Comparison of ENCODE assay signal across 17 cellular contexts in genomic region chr1:46196609-46197008, GRCh38. TPM values are rescaled to one million over a fixed set of nuclear protein-coding genes. Genes with fewer than 3 reads are reported as not detected.
DNase-seq lines count a peak whose midpoint lies in the region; ATAC-seq, FAIRE-seq and TF ChIP-seq lines count a peak whose summit lies in the region.
"Had no signal": no experiment of that assay in that cellular context is flagged by ENCODE, and none has a peak within 500 bp of the region (broad histone marks: within the 10 kb centered on the region; RNA-seq: fewer than 3 reads in every experiment).

No MANE protein-coding gene starts in this region.

- H3K27ac ChIP-seq in A549: no peak overlapping the region
- H3K27ac ChIP-seq in CD4-positive, CD25-positive, alpha-beta regulatory T cell (ENCODE audit: insufficient read depth, low read length, poor library complexity, severe bottlenecking): no peak overlapping the region
- no peak overlapping the region for H3K27ac ChIP-seq in PC-9
- H3K27ac ChIP-seq: foreskin keratinocyte had no signal

- H3K79me2 ChIP-seq in PC-9 (ENCODE audit: low read depth): peaks cover 15% of the 10 kb centered on the region

- no peak overlapping the region for H2AFZ ChIP-seq in PC-9

- H3K27me3 Mint-ChIP-seq in CD4-positive, CD25-positive, alpha-beta regulatory T cell: no peaks in the 10 kb centered on the region
- no peaks in the 10 kb centered on the region for H3K27me3 Mint-ChIP-seq in naive B cell

- H3K27ac Mint-ChIP-seq in CD4-positive, CD25-positive, alpha-beta regulatory T cell: peak overlapping the region in 1 of 3 donors; percentile 75
- H3K27ac Mint-ChIP-seq in naive B cell: peak overlapping the region in 1 of 6 donors; percentile 88

- BruUV-seq in PC-9 (replicated peaks; lab: Mats Ljungman, UMichigan): no TSS peak

- no peak for TF ChIP-seq EP300 in A549 (IDR thresholded peaks at IDR 0.05)

- TF ChIP-seq POLR2A in A549 (IDR thresholded peaks at IDR 0.05; ENCODE audit: low read length): no peak

- H3K4me2 ChIP-seq in A549 (peak overlapping the region; percentile 99), PC-9 (no peak overlapping the region)

- TF ChIP-seq RAD21 in A549 (conservative IDR thresholded peaks at IDR 0.05 in 1 of 2, IDR thresholded peaks at IDR 0.05 in 1 of 2): no peak

- peak overlapping the region; percentile 93 for H3K9ac ChIP-seq in adipocyte (ENCODE audit: low read length)

- peak overlapping the region in 3 of 4 donors; percentile 70 to 90 (median 85) for H3K4me3 Mint-ChIP-seq in CD4-positive, CD25-positive, alpha-beta regulatory T cell
- peak overlapping the region in 5 of 8 donors; percentile 70 to 85 (median 83) for H3K4me3 Mint-ChIP-seq in naive B cell

- FAIRE-seq in A549 (lab: Jason Lieb, UNC): no peak

- peaks cover 9% of the 10 kb centered on the region; the same call in 1 of the 3 replicates for H3K4me1 ChIP-seq in A549
- peaks cover 22% of the 10 kb centered on the region for H3K4me1 ChIP-seq in CD4-positive, CD25-positive, alpha-beta regulatory T cell (ENCODE audit: control insufficient read depth, insufficient read depth, low read length, poor library complexity, severe bottlenecking)
- peaks cover 38% of the 10 kb centered on the region for H3K4me1 ChIP-seq in adipocyte (ENCODE audit: control insufficient read depth, insufficient read depth, low read length)
- peaks cover 14% of the 10 kb centered on the region for H3K4me1 ChIP-seq in PC-9 (replicated peaks; ENCODE audit: insufficient read depth)

- no peaks in the 10 kb centered on the region for H3K9me2 ChIP-seq in PC-9 (ENCODE audit: insufficient read depth)

- H3K9me3 Mint-ChIP-seq in CD4-positive, CD25-positive, alpha-beta regulatory T cell: no peaks in the 10 kb centered on the region
- no peaks in the 10 kb centered on the region for H3K9me3 Mint-ChIP-seq in naive B cell

- no peak for TF ChIP-seq CTCF in A549 (IDR thresholded peaks at IDR 0.05)
- TF ChIP-seq CTCF in PC-9 (conservative IDR thresholded peaks at IDR 0.05): no peak

- peaks cover 16% of the 10 kb centered on the region for H3K36me3 Mint-ChIP-seq in CD4-positive, CD25-positive, alpha-beta regulatory T cell
- H3K36me3 Mint-ChIP-seq in naive B cell: peaks cover 0 to 20% of the 10 kb centered on the region in 2 donors

- H3F3A ChIP-seq in PC-9 (ENCODE audit: insufficient read depth, low read depth): peaks cover 50% of the 10 kb centered on the region

- CTCF ChIA-PET in A549 (lab: Yijun Ruan, JAX) (interaction anchor here (1.5 kb wide), 1 partner anchor 27 kb away, joined by 6 read pairs; no protein-coding TSS in a partner anchor), PC-9 (lab: Charles Lee) (interaction anchor here (1.7 kb wide), 1 partner anchor 15 kb away, joined by 7 read pairs; no protein-coding TSS in a partner anchor)

- no peak for DNase-seq in A549 (ENCODE audit: low read depth in 1 of 2, low spot score in 1 of 2)
- DNase-seq in CD4-positive, CD25-positive, alpha-beta regulatory T cell: no peak
- no peak for DNase-seq in adipocyte (ENCODE audit: low read depth)
- DNase-seq in naive B cell: no peak
- no peak for DNase-seq in PC-9
- DNase-seq in UCSD-AML1 (lab: John Stamatoyannopoulos, UW; ENCODE audit: unreplicated experiment): no peak
- no peak for DNase-seq in left cardiac atrium
- DNase-seq: foreskin keratinocyte, midbrain, NCI-H2081 had no signal

- ATAC-seq in A549: no peak
- no peak for ATAC-seq in CD4-positive, CD25-positive, alpha-beta regulatory T cell (ENCODE audit: low read depth in 2 of 2)
- no peak for ATAC-seq in naive B cell (ENCODE audit: low read depth in 2 of 2)
- no peak for ATAC-seq in HG02852 (IDR thresholded peaks at IDR 0.05; ENCODE audit: unreplicated experiment)
- ATAC-seq in left cardiac atrium: no peak
- ATAC-seq: foreskin keratinocyte had no signal

- H3K9me3 ChIP-seq in A549 (no peaks in the 10 kb centered on the region), adipocyte (ENCODE audit: control insufficient read depth, low read length) (no peaks in the 10 kb centered on the region), PC-9 (ENCODE audit: insufficient read depth, low read depth) (no peaks in the 10 kb centered on the region)
- H3K9me3 ChIP-seq in CD4-positive, CD25-positive, alpha-beta regulatory T cell (ENCODE audit: control insufficient read depth in 2 of 2, low read length in 2 of 2): no peaks in the 10 kb centered on the region
- H3K9me3 ChIP-seq: prostate gland had no signal

- intact Hi-C loops in PC-9 (cut with micrococcal nuclease; ENCODE audit: unreplicated experiment) (no loop called here), left cardiac atrium (cut with DNase I) (no loop called here)

- no peaks in the 10 kb centered on the region for H3K27me3 ChIP-seq in CD4-positive, CD25-positive, alpha-beta regulatory T cell (ENCODE audit: control insufficient read depth, insufficient read depth, low read length)
- no peaks in the 10 kb centered on the region for H3K27me3 ChIP-seq in adipocyte (replicated peaks; ENCODE audit: control insufficient read depth, insufficient read depth, low read length)
- H3K27me3 ChIP-seq in PC-9 (ENCODE audit: insufficient read depth, low read depth): no peaks in the 10 kb centered on the region
- H3K27me3 ChIP-seq: foreskin keratinocyte had no signal

- no peak overlapping the region for H3K4me3 ChIP-seq in A549
- H3K4me3 ChIP-seq in CD4-positive, CD25-positive, alpha-beta regulatory T cell (ENCODE audit: low read depth, low read length): no peak overlapping the region
- H3K4me3 ChIP-seq in adipocyte (ENCODE audit: low read length): no peak overlapping the region
- H3K4me3 ChIP-seq in PC-9: no peak overlapping the region

- POLR2A ChIA-PET in A549 (lab: Yijun Ruan, JAX) (no interaction called here), PC-9 (lab: Charles Lee; ENCODE audit: unreplicated experiment) (interaction anchor here (0.6 kb wide), 2 partner anchors 15 to 510 kb away, joined by 3 read pairs; partner anchors contain the start of gene GPBP1L1)

- 94% methylated on average over 6 of the region's 9 CpGs for WGBS in A549 (ENCODE audit: missing lambda C conversion rate)

- H4K20me1 ChIP-seq in PC-9 (ENCODE audit: insufficient read depth): no peaks in the 10 kb centered on the region

- peaks cover 25% of the 10 kb centered on the region for H3K36me3 ChIP-seq in CD4-positive, CD25-positive, alpha-beta regulatory T cell (ENCODE audit: control insufficient read depth, insufficient read depth, low read length)
- H3K36me3 ChIP-seq in adipocyte (ENCODE audit: control insufficient read depth, insufficient read depth, low read length, severe bottlenecking) (peaks cover 39% of the 10 kb centered on the region), PC-9 (ENCODE audit: low read depth) (peaks cover 5% of the 10 kb centered on the region; the same call in 1 of the 2 replicates)

- H3K4me1 Mint-ChIP-seq in CD4-positive, CD25-positive, alpha-beta regulatory T cell: peaks cover 4 to 32% (median 19%) of the 10 kb centered on the region in 4 donors
- peaks cover 8 to 30% (median 11%) of the 10 kb centered on the region in 3 donors for H3K4me1 Mint-ChIP-seq in naive B cell

RNA-seq across cellular contexts. Expression of gene POMGNT1, which starts 1.6 kb away (rescaled TPM):
- polyA plus RNA-seq in A549 (2011; rRNA removed) (33.5 and 39.5 TPM in 2 replicates), A549 (2017; fragmentation: RNase III; extraction: RNeasy Plus Mini Kit Qiagen cat#74134 plus additional on column Dnase treatment) (32.4 to 33.4 TPM (median 33.1 TPM) in 3 replicates), naive B cell (ENCODE audit: low read depth in 6 of 6) (10 to 100 TPM in 5 of 6 donors, 1 to 10 TPM in 1; 4.2 to 26.6 (median 20.0) TPM)
- polyA plus RNA-seq in A549 (2012; cell fraction: cytosol; rRNA removed): 44.3 and 53.4 TPM in 2 replicates
- 67.7 and 76.5 TPM in 2 replicates for polyA plus RNA-seq in A549 (2012; cell fraction: nucleus; rRNA removed)
- polyA minus RNA-seq in A549 (2011; rRNA and poly(A)+ RNA removed): 51.7 and 54.5 TPM in 2 replicates
- 32.5 TPM for total RNA-seq in CD4-positive, CD25-positive, alpha-beta regulatory T cell
- 10 to 100 TPM; 28.9 to 35.8 (median 32.5) TPM for polyA plus RNA-seq in CD4-positive, CD25-positive, alpha-beta regulatory T cell
- total RNA-seq in PC-9 (2021) (82.6 and 97.4 TPM in 2 replicates), left cardiac atrium (100 to 1,000 TPM in 1 of 2 donors, 10 to 100 TPM in 1; 82.8 to 106 TPM)

RNA-seq across cellular contexts. Expression of gene LURAP1, which starts 6.5 kb away (rescaled TPM):
- not detected in 2 replicates for polyA plus RNA-seq in A549 (2011; rRNA removed)
- not detected in 2 replicates for polyA plus RNA-seq in A549 (2012; cell fraction: cytosol; rRNA removed)
- polyA plus RNA-seq in A549 (2012; cell fraction: nucleus; rRNA removed): not detected in 2 replicates
- not detected in 3 replicates for polyA plus RNA-seq in A549 (2017; fragmentation: RNase III; extraction: RNeasy Plus Mini Kit Qiagen cat#74134 plus additional on column Dnase treatment)
- not detected in 2 replicates for polyA minus RNA-seq in A549 (2011; rRNA and poly(A)+ RNA removed)
- not detected for total RNA-seq in CD4-positive, CD25-positive, alpha-beta regulatory T cell
- not detected for polyA plus RNA-seq in CD4-positive, CD25-positive, alpha-beta regulatory T cell
- not detected for polyA plus RNA-seq in naive B cell (ENCODE audit: low read depth in 6 of 6)
- 0.57 TPM in 1 of 2 replicates, not detected in the other for total RNA-seq in PC-9 (2021)
- total RNA-seq in left cardiac atrium: 1 to 10 TPM; 4.4 to 4.5 TPM

RNA-seq across cellular contexts. Expression of gene P3R3URF, which starts 20.3 kb away (rescaled TPM):
- polyA plus RNA-seq in A549 (2011; rRNA removed) (not detected in 2 replicates), A549 (2017; fragmentation: RNase III; extraction: RNeasy Plus Mini Kit Qiagen cat#74134 plus additional on column Dnase treatment) (not detected in 3 replicates), naive B cell (ENCODE audit: low read depth in 6 of 6) (not detected)
- not detected in 2 replicates for polyA plus RNA-seq in A549 (2012; cell fraction: cytosol; rRNA removed)
- not detected in 2 replicates for polyA plus RNA-seq in A549 (2012; cell fraction: nucleus; rRNA removed)
- not detected in 2 replicates for polyA minus RNA-seq in A549 (2011; rRNA and poly(A)+ RNA removed)
- total RNA-seq in CD4-positive, CD25-positive, alpha-beta regulatory T cell: not detected
- not detected for polyA plus RNA-seq in CD4-positive, CD25-positive, alpha-beta regulatory T cell
- total RNA-seq in PC-9 (2021) (not detected in 2 replicates), left cardiac atrium (not detected)
- total RNA-seq: bronchial epithelial cell; foreskin keratinocyte; G401; prostate gland; RPMI7951; T-helper 2 cell treated with Interferon-gamma antibody and Interleukin-4, amounts not matched to agents 100 ng/mL and 5 ng/mL, for 36 hours had no signal
- polyA plus RNA-seq: foreskin keratinocyte, thymus had no signal

RNA-seq across cellular contexts. Expression of gene TSPAN1, which starts 21.7 kb away (rescaled TPM):
- polyA plus RNA-seq in A549 (2011; rRNA removed): 2.1 and 3.1 TPM in 2 replicates
- 1.6 TPM in 2 replicates for polyA plus RNA-seq in A549 (2012; cell fraction: cytosol; rRNA removed)
- 2.3 and 2.6 TPM in 2 replicates for polyA plus RNA-seq in A549 (2012; cell fraction: nucleus; rRNA removed)
- 1.8 to 3.1 TPM (median 2.1 TPM) in 3 replicates for polyA plus RNA-seq in A549 (2017; fragmentation: RNase III; extraction: RNeasy Plus Mini Kit Qiagen cat#74134 plus additional on column Dnase treatment)
- 1.7 and 1.8 TPM in 2 replicates for polyA minus RNA-seq in A549 (2011; rRNA and poly(A)+ RNA removed)
- total RNA-seq in CD4-positive, CD25-positive, alpha-beta regulatory T cell: not detected
- not detected for polyA plus RNA-seq in CD4-positive, CD25-positive, alpha-beta regulatory T cell
- not detected for polyA plus RNA-seq in naive B cell (ENCODE audit: low read depth in 6 of 6)
- total RNA-seq in PC-9 (2021): 134 and 139 TPM in 2 replicates
- 1 to 10 TPM; 1.6 to 1.8 TPM for total RNA-seq in left cardiac atrium
- total RNA-seq: T-helper 2 cell treated with Interferon-gamma antibody and Interleukin-4, amounts not matched to agents 100 ng/mL and 5 ng/mL, for 36 hours had no signal

RNA-seq across cellular contexts. Expression of gene RAD54L, which starts 51.0 kb away (rescaled TPM):
- 10.0 and 10.9 TPM in 2 replicates for polyA plus RNA-seq in A549 (2011; rRNA removed)
- polyA plus RNA-seq in A549 (2012; cell fraction: cytosol; rRNA removed): 19.7 TPM in 2 replicates
- polyA plus RNA-seq in A549 (2012; cell fraction: nucleus; rRNA removed): 58.5 and 65.2 TPM in 2 replicates
- polyA plus RNA-seq in A549 (2017; fragmentation: RNase III; extraction: RNeasy Plus Mini Kit Qiagen cat#74134 plus additional on column Dnase treatment): 12.7 to 14.0 TPM (median 14.0 TPM) in 3 replicates
- polyA minus RNA-seq in A549 (2011; rRNA and poly(A)+ RNA removed): 11.4 and 15.0 TPM in 2 replicates
- 0.67 TPM for total RNA-seq in CD4-positive, CD25-positive, alpha-beta regulatory T cell
- polyA plus RNA-seq in CD4-positive, CD25-positive, alpha-beta regulatory T cell: 1 to 10 TPM in 1 of 4 donors, under 1 TPM in 2, not detected in 1; 0.13 to 1.7 (median 0.16) TPM
- 1 to 10 TPM in 1 of 6 donors, under 1 TPM in 1, not detected in 4; 0.84 to 1.4 TPM for polyA plus RNA-seq in naive B cell (ENCODE audit: low read depth in 6 of 6)
- total RNA-seq in PC-9 (2021): 44.8 and 56.4 TPM in 2 replicates
- total RNA-seq in left cardiac atrium: under 1 TPM; 0.71 to 0.77 TPM
